ENCODE assay signal across 8 cellular contexts in the genomic region with DNA sequence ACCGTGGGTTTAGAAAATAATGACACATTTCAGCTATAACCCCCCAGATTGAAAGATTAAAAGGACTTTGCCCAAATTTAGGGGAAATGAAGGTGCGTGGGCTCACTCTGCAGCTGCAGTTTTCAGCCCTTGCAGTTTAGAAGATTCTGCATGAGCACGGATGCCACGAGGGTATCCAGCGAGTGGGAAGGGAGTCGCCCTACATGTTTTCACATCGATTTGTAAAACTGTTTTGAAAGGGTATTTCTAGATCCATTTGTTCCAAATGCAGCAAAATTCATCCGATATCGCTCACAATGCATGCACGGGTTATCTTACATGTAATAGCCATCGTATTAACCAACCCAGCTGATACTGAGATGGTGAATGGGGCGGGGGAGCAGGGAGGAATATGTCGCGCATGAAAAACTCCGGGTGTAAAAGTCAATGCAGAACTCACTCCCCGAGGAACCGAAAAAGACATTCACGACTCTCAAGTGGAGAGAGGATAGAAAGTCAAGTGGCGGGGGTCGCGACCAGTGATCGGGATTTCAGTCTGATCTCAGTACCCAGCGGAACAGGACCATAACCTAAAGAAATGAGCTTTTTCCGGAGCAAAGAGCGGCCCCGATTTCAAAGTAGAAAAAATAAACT. TPM values are rescaled to one million over a fixed set of nuclear protein-coding genes. Genes with fewer than 3 reads are reported as not detected.
DNase-seq lines count a peak whose midpoint lies in the region; ATAC-seq and TF ChIP-seq lines count a peak whose summit lies in the region.

No MANE protein-coding gene starts in this region.

- peaks cover 0 to 60% of the 10 kb centered on the region in 2 donors for H3K27me3 ChIP-seq in right lobe of liver

- TF ChIP-seq POLR2A in NB4 (IDR thresholded peaks at IDR 0.05; ENCODE audit: extremely low read depth, insufficient read length), result no peak
- no peak for TF ChIP-seq POLR2A in right lobe of liver (IDR thresholded peaks at IDR 0.05)

- DNase-seq in CD1c-positive myeloid dendritic cell (ENCODE audit: extremely low spot score) (peak; percentile 73), NB4 (ENCODE audit: low read depth) (peak; percentile 52), right lobe of liver (no peak), superior temporal gyrus (ENCODE audit: extremely low spot score) (peak; percentile 57), NK-92 (lab: John Stamatoyannopoulos, UW; ENCODE audit: unreplicated experiment) (no peak), NCI-H226 (no peak), NCI-H510A (lab: John Stamatoyannopoulos, UW) (no peak)

- 2 to 15% (median 2%) methylated on average over 26 of the region's 26 CpGs for WGBS in adipose tissue, 3 donors
- 4% methylated on average over 26 of the region's 26 CpGs for WGBS in right lobe of liver (ENCODE audit: insufficient coverage, low coverage, low lambda C conversion rate, missing lambda C conversion rate)

- peaks cover 0 to 32% (median 0%) of the 10 kb centered on the region in 4 donors for H3K4me1 ChIP-seq in right lobe of liver

- no peak for ATAC-seq in right lobe of liver

- H3K4me3 ChIP-seq in NB4 (ENCODE audit: low read depth, low read length), result peak overlapping the region; percentile 75
- H3K4me3 ChIP-seq in right lobe of liver, result peak overlapping the region in 2 of 3 donors; percentile 13 to 37

- no peaks in the 10 kb centered on the region for H3K36me3 ChIP-seq in right lobe of liver

- intact Hi-C loops in right lobe of liver (cut with DNase I), result no loop called here

- no peaks in the 10 kb centered on the region for H3K9me3 ChIP-seq in right lobe of liver

- H3K27ac ChIP-seq in adipose tissue (ENCODE audit: low read depth, low read length) (peak overlapping the region; percentile 16), right lobe of liver (no peak overlapping the region)

- TF ChIP-seq CTCF in NB4 (IDR thresholded peaks at IDR 0.05; ENCODE audit: low read depth, low read length) (no peak), right lobe of liver (IDR thresholded peaks at IDR 0.05) (no peak)

RNA-seq across cellular contexts. Expression of gene CCND2, which starts 4.9 kb away (rescaled TPM):
- 10 to 100 TPM in 1 of 3 donors, 1 to 10 TPM in 2; 4.1 to 37.6 (median 7.9) TPM for polyA plus RNA-seq in adipose tissue
- total RNA-seq in right lobe of liver, result 1 to 10 TPM; 1.1 to 6.2 (median 1.5) TPM

RNA-seq across cellular contexts. Expression of gene TIGAR, which starts 52.3 kb away (rescaled TPM):
- 1 to 10 TPM in 2 of 3 donors, under 1 TPM in 1; 0.98 to 5.3 (median 3.5) TPM for polyA plus RNA-seq in adipose tissue
- 1 to 10 TPM; 4.0 to 9.1 (median 5.1) TPM for total RNA-seq in right lobe of liver

Comparison
In these comparisons a context has a peak if more than half of its experiments do, and no peak if none do; other contexts are left out.
1. DNase-seq: peak in CD1c-positive myeloid dendritic cell (single experiment), NB4 (single experiment) and superior temporal gyrus (single experiment); none in right lobe of liver (0 of 3), NK-92 (single experiment), NCI-H226 (single experiment) and NCI-H510A (single experiment).